ENCODE assay signal across 14 cellular contexts in genomic region chr3:179158336-179159039, GRCh38. TPM values are rescaled to one million over a fixed set of nuclear protein-coding genes. Genes with fewer than 3 reads are reported as not detected.
DNase-seq lines count a peak whose midpoint lies in the region; ATAC-seq and TF ChIP-seq lines count a peak whose summit lies in the region.
"Had no signal": no experiment of that assay in that cellular context is flagged by ENCODE, and none has a peak within 500 bp of the region (broad histone marks: within the 10 kb centered on the region; RNA-seq: fewer than 3 reads in every experiment).

No MANE protein-coding gene starts in this region.

- no peaks in the 10 kb centered on the region for H3K9me3 Mint-ChIP-seq in activated CD8-positive, alpha-beta T cell treated with anti-CD3 and anti-CD28 coated beads for 36 hours
- no peaks in the 10 kb centered on the region for H3K9me3 Mint-ChIP-seq in activated CD8-positive, alpha-beta T cell treated with anti-CD3 and anti-CD28 coated beads, Interleukin-2, amount 10 ng/mL, durations not matched to agents 7 days and 5 days (ENCODE audit: insufficient read depth)
- H3K9me3 Mint-ChIP-seq in stimulated activated memory B cell treated with anti-CD40 and anti-IgM and Interleukin-4, amounts not matched to agents 10 μg/mL and 1 μg/mL and 100 μg/mL, for 72 hours = peaks cover 5% of the 10 kb centered on the region

- no peak for TF ChIP-seq CTCF in activated CD8-positive, alpha-beta T cell treated with anti-CD3 and anti-CD28 coated beads for 36 hours (IDR thresholded peaks at IDR 0.05)

- intact Hi-C loops in activated CD8-positive, alpha-beta T cell treated with anti-CD3 and anti-CD28 coated beads for 36 hours (cut with micrococcal nuclease) = no loop called here

- ATAC-seq in activated CD8-positive, alpha-beta T cell treated with anti-CD3 and anti-CD28 coated beads for 36 hours = peak; percentile 34
- no peak for ATAC-seq in activated CD8-positive, alpha-beta T cell treated with anti-CD3 and anti-CD28 coated beads, Interleukin-2, amount 10 ng/mL, durations not matched to agents 7 days and 5 days
- peak; percentile 50 for ATAC-seq in GM21447 (IDR thresholded peaks at IDR 0.05; ENCODE audit: unreplicated experiment)
- peak; percentile 64 for ATAC-seq in HG03108 (IDR thresholded peaks at IDR 0.05; ENCODE audit: unreplicated experiment)
- peak; percentile 69 for ATAC-seq in stimulated activated memory B cell treated with anti-CD40 and anti-IgM and Interleukin-4, amounts not matched to agents 10 μg/mL and 1 μg/mL and 100 μg/mL, for 72 hours
- ATAC-seq: A549, WTC11 had no signal

- H3K27me3 Mint-ChIP-seq in activated CD8-positive, alpha-beta T cell treated with anti-CD3 and anti-CD28 coated beads for 36 hours = no peaks in the 10 kb centered on the region
- H3K27me3 Mint-ChIP-seq in activated CD8-positive, alpha-beta T cell treated with anti-CD3 and anti-CD28 coated beads, Interleukin-2, amount 10 ng/mL, durations not matched to agents 7 days and 5 days (ENCODE audit: low read depth) = no peaks in the 10 kb centered on the region
- H3K27me3 Mint-ChIP-seq in stimulated activated memory B cell treated with anti-CD40 and anti-IgM and Interleukin-4, amounts not matched to agents 10 μg/mL and 1 μg/mL and 100 μg/mL, for 72 hours = no peaks in the 10 kb centered on the region

- H3K4me3 Mint-ChIP-seq in activated CD8-positive, alpha-beta T cell treated with anti-CD3 and anti-CD28 coated beads for 36 hours = no peak overlapping the region
- H3K4me3 Mint-ChIP-seq in activated CD8-positive, alpha-beta T cell treated with anti-CD3 and anti-CD28 coated beads, Interleukin-2, amount 10 ng/mL, durations not matched to agents 7 days and 5 days = no peak overlapping the region
- no peak overlapping the region for H3K4me3 Mint-ChIP-seq in stimulated activated memory B cell treated with anti-CD40 and anti-IgM and Interleukin-4, amounts not matched to agents 10 μg/mL and 1 μg/mL and 100 μg/mL, for 72 hours
- H3K4me3 Mint-ChIP-seq: WTC11 had no signal

- POLR2A ChIA-PET in activated CD8-positive, alpha-beta T cell treated with anti-CD3 and anti-CD28 coated beads for 36 hours (lab: Charles Lee) = interaction anchor here (2.1 kb wide), 1 partner anchor 9 kb away, joined by 6 read pairs; no protein-coding TSS in a partner anchor
- POLR2A ChIA-PET in activated CD8-positive, alpha-beta T cell treated with anti-CD3 and anti-CD28 coated beads, Interleukin-2, amount 10 ng/mL, durations not matched to agents 7 days and 5 days (lab: Charles Lee) = no interaction called here

- in situ Hi-C loops in ACHN (cut with HindIII; ENCODE audit: low pct_ligation_motif_present, low pct_unique_long_range_greater_than_20kb, low sequenced_read_pairs) = no loop called here

- H3K27ac Mint-ChIP-seq in activated CD8-positive, alpha-beta T cell treated with anti-CD3 and anti-CD28 coated beads for 36 hours = no peak overlapping the region
- H3K27ac Mint-ChIP-seq in activated CD8-positive, alpha-beta T cell treated with anti-CD3 and anti-CD28 coated beads, Interleukin-2, amount 10 ng/mL, durations not matched to agents 7 days and 5 days = no peak overlapping the region
- H3K27ac Mint-ChIP-seq in stimulated activated memory B cell treated with anti-CD40 and anti-IgM and Interleukin-4, amounts not matched to agents 10 μg/mL and 1 μg/mL and 100 μg/mL, for 72 hours = no peak overlapping the region
- H3K27ac Mint-ChIP-seq: WTC11 had no signal

- no peaks in the 10 kb centered on the region for H3K36me3 Mint-ChIP-seq in activated CD8-positive, alpha-beta T cell treated with anti-CD3 and anti-CD28 coated beads for 36 hours (ENCODE audit: low read depth)
- no peaks in the 10 kb centered on the region for H3K36me3 Mint-ChIP-seq in activated CD8-positive, alpha-beta T cell treated with anti-CD3 and anti-CD28 coated beads, Interleukin-2, amount 10 ng/mL, durations not matched to agents 7 days and 5 days (ENCODE audit: low read depth)
- no peaks in the 10 kb centered on the region for H3K36me3 Mint-ChIP-seq in stimulated activated memory B cell treated with anti-CD40 and anti-IgM and Interleukin-4, amounts not matched to agents 10 μg/mL and 1 μg/mL and 100 μg/mL, for 72 hours
- H3K36me3 Mint-ChIP-seq: WTC11 had no signal

- peaks cover 52% of the 10 kb centered on the region for H3K4me1 Mint-ChIP-seq in activated CD8-positive, alpha-beta T cell treated with anti-CD3 and anti-CD28 coated beads for 36 hours (ENCODE audit: low read depth)
- H3K4me1 Mint-ChIP-seq in activated CD8-positive, alpha-beta T cell treated with anti-CD3 and anti-CD28 coated beads, Interleukin-2, amount 10 ng/mL, durations not matched to agents 7 days and 5 days (ENCODE audit: low read depth) = peaks cover 8% of the 10 kb centered on the region
- peaks cover 46% of the 10 kb centered on the region for H3K4me1 Mint-ChIP-seq in stimulated activated memory B cell treated with anti-CD40 and anti-IgM and Interleukin-4, amounts not matched to agents 10 μg/mL and 1 μg/mL and 100 μg/mL, for 72 hours

- CTCF ChIA-PET in activated CD8-positive, alpha-beta T cell treated with anti-CD3 and anti-CD28 coated beads for 36 hours (lab: Charles Lee) = interaction anchor here (0.8 to 1.2 kb wide), 3 partner anchors 9 to 142 kb away, joined by 3 to 4 read pairs (median 3); partner anchors contain the start of gene PIK3CA
- CTCF ChIA-PET in activated CD8-positive, alpha-beta T cell treated with anti-CD3 and anti-CD28 coated beads, Interleukin-2, amount 10 ng/mL, durations not matched to agents 7 days and 5 days (lab: Charles Lee) = no interaction called here

- peak; percentile 18 for DNase-seq in activated CD8-positive, alpha-beta T cell treated with anti-CD3 and anti-CD28 coated beads for 36 hours
- no peak for DNase-seq in activated CD8-positive, alpha-beta T cell treated with anti-CD3 and anti-CD28 coated beads, Interleukin-2, amount 10 ng/mL, durations not matched to agents 7 days and 5 days
- DNase-seq in ACHN (no peak), AG08395 (ENCODE audit: low spot score) (no peak), NOMO-1 treated with DMSO at 0.1 percent for 48 hours (lab: John Stamatoyannopoulos, UW; ENCODE audit: unreplicated experiment) (no peak)
- DNase-seq: dermis blood vessel endothelial cell, GOT3, small intestine, thyroid gland had no signal

RNA-seq across cellular contexts. Expression of gene PIK3CA, which starts 10.3 kb away (rescaled TPM):
- total RNA-seq in activated CD8-positive, alpha-beta T cell treated with anti-CD3 and anti-CD28 coated beads for 36 hours = 10 to 100 TPM; 14.1 to 20.8 TPM
- 10 to 100 TPM; 22.3 to 23.9 TPM for total RNA-seq in activated CD8-positive, alpha-beta T cell treated with anti-CD3 and anti-CD28 coated beads, Interleukin-2, amount 10 ng/mL, durations not matched to agents 7 days and 5 days
